ENCODE assay signal across 9 cellular contexts in the genomic region with DNA sequence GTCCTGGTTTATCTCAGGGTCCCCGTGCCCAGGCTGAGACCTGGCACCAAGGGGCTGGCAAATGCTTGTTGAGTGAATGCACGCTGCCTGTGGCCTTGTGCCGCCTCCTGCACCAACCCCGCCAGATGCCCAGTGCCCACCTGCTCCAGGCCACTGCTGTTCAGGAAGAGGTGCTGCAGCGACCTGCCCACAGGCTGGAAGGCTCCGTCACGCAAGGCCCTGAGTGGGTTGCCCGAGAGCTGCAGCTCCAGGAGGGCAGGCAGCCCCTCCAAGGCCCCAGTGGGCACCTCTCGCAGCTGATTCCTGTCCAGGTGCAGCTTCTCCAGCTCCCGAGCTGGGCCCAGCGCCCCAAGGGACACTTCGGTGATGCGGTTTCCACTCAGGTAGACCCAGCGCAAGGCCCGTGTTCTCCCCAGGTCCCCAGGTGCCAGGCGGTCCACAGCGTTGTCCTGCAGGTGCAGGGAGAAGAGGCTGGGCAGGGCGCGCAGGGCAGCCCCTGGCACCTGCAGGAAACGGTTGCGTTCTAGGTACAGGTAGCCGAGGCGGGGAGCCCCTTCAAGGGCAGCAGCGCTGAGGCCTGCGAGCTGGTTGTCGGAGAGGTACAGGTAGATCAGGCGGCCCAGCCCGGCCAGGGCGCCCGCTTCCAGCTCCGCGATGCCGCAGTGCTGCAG. TPM values are rescaled to one million over a fixed set of nuclear protein-coding genes. Genes with fewer than 3 reads are reported as not detected.
A peak's percentile ranks its signal among the peaks of the same experiment; 100 is the strongest.
DNase-seq lines count a peak whose midpoint lies in the region; ATAC-seq and TF ChIP-seq lines count a peak whose summit lies in the region.
"Had no signal": no experiment of that assay in that cellular context is flagged by ENCODE, and none has a peak within 500 bp of the region (broad histone marks: within the 10 kb centered on the region; RNA-seq: fewer than 3 reads in every experiment).

No MANE protein-coding gene starts in this region.

- H3K36me3 Mint-ChIP-seq in T-helper 17 cell (ENCODE audit: low read depth), result no peaks in the 10 kb centered on the region

- peak; percentile 20 for TF ChIP-seq POLR2A in GM18505 (IDR thresholded peaks at IDR 0.05; ENCODE audit: borderline replicate concordance, extremely low read depth, insufficient read depth, insufficient read length)

- H3K27ac Mint-ChIP-seq in T-helper 17 cell, result no peak overlapping the region

- peak overlapping the region; percentile 84 for H3K4me3 Mint-ChIP-seq in T-helper 17 cell

- H3K36me3 ChIP-seq in skeletal muscle satellite cell (ENCODE audit: insufficient read depth, low read length), result no peaks in the 10 kb centered on the region

- peak overlapping the region; percentile 67 for H3K4me3 ChIP-seq in skeletal muscle satellite cell (ENCODE audit: low read length)

- H3K9me3 ChIP-seq in T-helper 17 cell (ENCODE audit: control insufficient read depth, low read length, poor library complexity, severe bottlenecking) (no peaks in the 10 kb centered on the region), skeletal muscle satellite cell (replicated peaks; ENCODE audit: low read length) (no peaks in the 10 kb centered on the region)

- DNase-seq in T-helper 17 cell (no peak), germinal center (ENCODE audit: low spot score) (peak; percentile 19), mesenteric fat pad (ENCODE audit: low spot score) (no peak)
- DNase-seq: NCI-H446 had no signal

- H3K9ac ChIP-seq in skeletal muscle satellite cell (ENCODE audit: low read depth, low read length), result peak overlapping the region; percentile 60

- H3K4me1 ChIP-seq in skeletal muscle satellite cell (ENCODE audit: control insufficient read depth, insufficient read depth, low read length), result peaks cover 20% of the 10 kb centered on the region

- peak overlapping the region; percentile 89 for H3K4me2 ChIP-seq in skeletal muscle satellite cell (ENCODE audit: low read length)

- ATAC-seq in GM18505 (IDR thresholded peaks at IDR 0.05; ENCODE audit: unreplicated experiment) (no peak), T-helper 17 cell (no peak), HG03196 (IDR thresholded peaks at IDR 0.05; ENCODE audit: unreplicated experiment) (no peak), GM21515 (IDR thresholded peaks at IDR 0.05; ENCODE audit: unreplicated experiment) (no peak), HG03045 (IDR thresholded peaks at IDR 0.05; ENCODE audit: unreplicated experiment) (no peak)

- H3K27me3 ChIP-seq in skeletal muscle satellite cell (ENCODE audit: control insufficient read depth, insufficient read depth, low read length), result no peaks in the 10 kb centered on the region

- peaks cover 7% of the 10 kb centered on the region for H3K4me1 Mint-ChIP-seq in T-helper 17 cell

- H3K27me3 Mint-ChIP-seq in T-helper 17 cell, result no peaks in the 10 kb centered on the region

RNA-seq across cellular contexts. Expression of gene CHADL, which starts 3.6 kb away (rescaled TPM):
- total RNA-seq in T-helper 17 cell, result 1 to 10 TPM; 1.6 to 3.5 TPM
- total RNA-seq in skeletal muscle satellite cell (2012; rRNA removed), result 0.25 and 0.66 TPM in 2 replicates
- total RNA-seq in mesenteric fat pad, result 2.9 TPM

RNA-seq across cellular contexts. Expression of gene L3MBTL2, which starts 32.1 kb away (rescaled TPM):
- total RNA-seq in T-helper 17 cell (10 to 100 TPM; 28.9 to 31.1 TPM), mesenteric fat pad (18.8 TPM)
- 18.3 and 26.0 TPM in 2 replicates for total RNA-seq in skeletal muscle satellite cell (2012; rRNA removed)

RNA-seq across cellular contexts. Expression of gene RANGAP1, which starts 48.8 kb away (rescaled TPM):
- total RNA-seq in T-helper 17 cell (100 to 1,000 TPM; 114 to 142 TPM), mesenteric fat pad (42.7 TPM)
- total RNA-seq in skeletal muscle satellite cell (2012; rRNA removed), result 71.2 and 73.0 TPM in 2 replicates
